In the genomic region with DNA sequence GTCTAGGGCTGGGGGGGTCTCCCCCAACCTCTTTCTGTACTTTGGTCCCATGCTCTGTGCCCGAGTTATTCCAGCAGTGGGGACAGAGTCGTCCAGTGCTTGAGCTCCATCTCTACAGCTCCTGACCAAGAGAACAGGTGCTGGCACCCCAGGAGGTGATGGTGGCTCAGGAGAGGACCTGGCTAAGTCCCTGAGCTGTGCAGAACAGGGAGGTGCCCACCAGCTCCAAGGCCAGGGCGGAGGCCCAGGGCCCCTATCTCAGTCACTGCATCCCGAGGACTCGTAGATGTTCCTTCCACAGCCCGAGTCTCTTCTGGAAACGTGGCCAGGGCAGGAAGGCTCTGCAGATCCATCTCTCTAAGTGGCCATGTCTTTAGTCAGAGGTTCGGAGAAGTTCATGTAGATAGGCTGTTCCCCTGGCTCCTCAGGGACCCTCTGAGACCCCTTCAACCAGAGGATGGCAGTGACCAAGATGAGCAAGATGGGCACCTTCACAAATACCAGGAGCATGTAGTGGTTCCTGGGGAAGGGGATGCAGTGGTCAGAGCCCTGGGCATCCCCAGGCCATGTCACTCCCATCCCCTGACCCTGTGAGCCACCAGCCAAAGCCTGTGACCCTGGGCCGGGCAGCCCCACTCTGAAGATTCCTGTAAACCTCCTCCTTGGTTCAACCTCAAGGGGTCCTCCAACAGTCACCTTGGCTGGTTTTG, we compare ENCODE assay signal across 24 cellular contexts. TPM values are rescaled to one million over a fixed set of nuclear protein-coding genes. Genes with fewer than 3 reads are reported as not detected.
A peak's percentile ranks its signal among the peaks of the same experiment; 100 is the strongest.
DNase-seq lines count a peak whose midpoint lies in the region; ATAC-seq and TF ChIP-seq lines count a peak whose summit lies in the region.
"Had no signal": no experiment of that assay in that cellular context is flagged by ENCODE, and none has a peak within 500 bp of the region (broad histone marks: within the 10 kb centered on the region; RNA-seq: fewer than 3 reads in every experiment).

No MANE protein-coding gene starts in this region.

- H3K36me3 ChIP-seq in BLaER1 (no peaks in the 10 kb centered on the region), neutrophil (peaks cover 31% of the 10 kb centered on the region), tibial nerve (no peaks in the 10 kb centered on the region)

- no peaks in the 10 kb centered on the region for H4K20me1 ChIP-seq in BLaER1

- in situ Hi-C loops in KBM-7 (cut with MboI; ENCODE audit: low pct_unique_long_range_greater_than_20kb, low sequenced_read_pairs): no loop called here

- H3K9me3 ChIP-seq in BLaER1 (peaks cover 18% of the 10 kb centered on the region), neutrophil (no peaks in the 10 kb centered on the region), tibial nerve (peaks cover 0 to 27% (median 0%) of the 10 kb centered on the region in 4 donors)
- H3K9me3 ChIP-seq: testis had no signal

- H3K9ac ChIP-seq in BLaER1: no peak overlapping the region

- H3K4me3 ChIP-seq in BLaER1 (no peak overlapping the region), neutrophil (ENCODE audit: low read depth in 1 of 2, low read length in 1 of 2) (peak overlapping the region; percentile 45 to 53), tibial nerve (no peak overlapping the region)
- H3K4me3 ChIP-seq: GM23338, testis had no signal

- H3K4me1 ChIP-seq in BLaER1 (peaks cover 29% of the 10 kb centered on the region), neutrophil (ENCODE audit: control insufficient read depth in 1 of 2, insufficient read depth in 1 of 2, low read depth in 1 of 2, low read length in 1 of 2) (peaks cover 85 to 92% of the 10 kb centered on the region in 2 experiments), tibial nerve (no peaks in the 10 kb centered on the region)
- H3K4me1 ChIP-seq: testis had no signal

- H3K27me3 ChIP-seq in BLaER1 (no peaks in the 10 kb centered on the region), neutrophil (no peaks in the 10 kb centered on the region), tibial nerve (no peaks in the 10 kb centered on the region)
- H3K27me3 ChIP-seq: testis had no signal

- DNase-seq in GM03348 (ENCODE audit: low spot score): peak; percentile 5
- DNase-seq in ecto neural progenitor cell (ENCODE audit: low spot score): peak; percentile 32
- DNase-seq in tibial nerve (ENCODE audit: low spot score in 2 of 2): no peak
- DNase-seq in KBM-7: no peak
- DNase-seq: activated CD4-positive, alpha-beta T cell treated with anti-CD3 and anti-CD28 coated beads for 36 hours; activated naive CD4-positive, alpha-beta T cell treated with anti-CD3 and anti-CD28 coated beads, Interleukin-2, amount 50 U/mL, for 16 hours; CD4-positive, alpha-beta memory T cell; dermis blood vessel endothelial cell; DMS153; NCI-H1694; NCI-H526 treated with DMSO at 0.1 percent for 48 hours; right cardiac atrium; stimulated activated CD4-positive, alpha-beta T cell treated with anti-CD3 and anti-CD28 coated beads, Interleukin-4, amount 100 ng/mL, for 1 hour; stimulated activated naive CD4-positive, alpha-beta T cell; testis had no signal

- H3K27ac ChIP-seq in BLaER1: no peak overlapping the region
- H3K27ac ChIP-seq in neutrophil: peak overlapping the region; percentile 100
- peak overlapping the region in 1 of 4 donors; percentile 79 for H3K27ac ChIP-seq in tibial nerve
- H3K27ac ChIP-seq: testis had no signal

- TF ChIP-seq POLR2A in tibial nerve (IDR thresholded peaks at IDR 0.05): no peak

- ATAC-seq in HG03432 (IDR thresholded peaks at IDR 0.05; ENCODE audit: unreplicated experiment): no peak
- ATAC-seq: activated CD4-positive, alpha-beta T cell treated with anti-CD3 and anti-CD28 coated beads for 36 hours; GM23338; Panc1 had no signal

- TF ChIP-seq CTCF in neutrophil (IDR thresholded peaks at IDR 0.05) (no peak), tibial nerve (IDR thresholded peaks at IDR 0.05) (no peak)

- TF ChIP-seq EP300 in tibial nerve (IDR thresholded peaks at IDR 0.05): no peak

- 84 to 88% methylated on average over 8 to 9 of the region's 9 CpGs for WGBS in tibial nerve, 2 donors

- peak overlapping the region; percentile 61 for H3K4me2 ChIP-seq in BLaER1
- H3K4me2 ChIP-seq: GM23338 had no signal

RNA-seq across cellular contexts. Expression of gene CD300LB, which starts 8.7 kb away (rescaled TPM):
- total RNA-seq in tibial nerve: under 1 TPM in 2 of 4 donors, not detected in 2; 0.21 to 0.44 TPM
- total RNA-seq: activated CD4-positive, alpha-beta T cell treated with anti-CD3 and anti-CD28 coated beads for 36 hours; bronchial epithelial cell; dermis blood vessel endothelial cell; G401; GM23338; osteoblast; SK-MEL-5 had no signal

RNA-seq across cellular contexts. Expression of gene CD300C, which starts 23.4 kb away (rescaled TPM):
- total RNA-seq in tibial nerve: 1 to 10 TPM in 2 of 4 donors, under 1 TPM in 1, not detected in 1; 0.59 to 1.8 (median 1.7) TPM
- total RNA-seq: activated CD4-positive, alpha-beta T cell treated with anti-CD3 and anti-CD28 coated beads for 36 hours; bronchial epithelial cell; CD4-positive, alpha-beta memory T cell; dermis blood vessel endothelial cell; G401; GM23338; osteoblast had no signal

RNA-seq across cellular contexts. Expression of gene CD300H, which starts 44.8 kb away (rescaled TPM):
- not detected for total RNA-seq in tibial nerve
- total RNA-seq: activated CD4-positive, alpha-beta T cell treated with anti-CD3 and anti-CD28 coated beads for 36 hours; bronchial epithelial cell; CD4-positive, alpha-beta memory T cell; dermis blood vessel endothelial cell; G401; GM23338; osteoblast; right cardiac atrium; SK-MEL-5; testis had no signal

RNA-seq across cellular contexts. Expression of gene CD300A, which starts 56.1 kb away (rescaled TPM):
- total RNA-seq in tibial nerve: 10 to 100 TPM in 2 of 4 donors, 1 to 10 TPM in 2; 6.8 to 12.6 (median 9.8) TPM
- total RNA-seq: bronchial epithelial cell, dermis blood vessel endothelial cell, G401, osteoblast, SK-MEL-5 had no signal

Comparison
In these comparisons a context has a peak if more than half of its experiments do, and no peak if none do; other contexts are left out.
1. H3K4me3 ChIP-seq: peak in neutrophil (2 of 2); none in BLaER1 (single experiment) and tibial nerve (0 of 4).
2. DNase-seq: peak in GM03348 (single experiment) and ecto neural progenitor cell (single experiment); none in tibial nerve (0 of 2) and KBM-7 (single experiment).